In genomic region chr1:109615879-109616278, GRCh38 we compare ENCODE assay signal across 1 cellular context.
TF ChIP-seq lines count a peak whose summit lies in the region.

No MANE protein-coding gene starts in this region.

TF ChIP-seq in H1, 55 proteins besides CTCF, POLR2A, EP300 and RAD21:
- no peak for TF ChIP-seq RBBP5 (IDR thresholded peaks at IDR 0.05; ENCODE audit: borderline replicate concordance, low read depth, low read length)
- TF ChIP-seq CHD2 (IDR thresholded peaks at IDR 0.05; ENCODE audit: low read length), result no peak
- TF ChIP-seq EZH2 (IDR thresholded peaks at IDR 0.05; ENCODE audit: low read depth, low read length, severe bottlenecking), result no peak
- no peak for TF ChIP-seq FOSL1 (IDR thresholded peaks at IDR 0.05; ENCODE audit: insufficient read depth, low read depth, low read length)
- no peak for TF ChIP-seq POU5F1 (IDR thresholded peaks at IDR 0.05; ENCODE audit: low read depth, low read length)
- TF ChIP-seq MAX (IDR thresholded peaks at IDR 0.05), result no peak
- no peak for TF ChIP-seq RXRA (IDR thresholded peaks at IDR 0.05; ENCODE audit: insufficient read depth, low read depth, low read length)
- TF ChIP-seq BCL11A (IDR thresholded peaks at IDR 0.05; ENCODE audit: low read depth in 2 of 2, low read length in 2 of 2), result no peak
- no peak for TF ChIP-seq SUZ12 (IDR thresholded peaks at IDR 0.05; ENCODE audit: low read length)
- no peak for TF ChIP-seq MAFK (IDR thresholded peaks at IDR 0.05; ENCODE audit: low read depth, low read length)
- TF ChIP-seq CHD7 (IDR thresholded peaks at IDR 0.05; ENCODE audit: insufficient replicate concordance, low read length), result no peak
- TF ChIP-seq NRF1 (IDR thresholded peaks at IDR 0.05; ENCODE audit: low read depth, low read length), result no peak
- TF ChIP-seq BACH1 (IDR thresholded peaks at IDR 0.05; ENCODE audit: low read length), result no peak
- no peak for TF ChIP-seq RFX5 (IDR thresholded peaks at IDR 0.05; ENCODE audit: borderline replicate concordance, low read depth, low read length)
- no peak for TF ChIP-seq CHD1 (IDR thresholded peaks at IDR 0.05; ENCODE audit: low read depth, low read length)
- TF ChIP-seq POLR2AphosphoS5 (IDR thresholded peaks at IDR 0.05; ENCODE audit: low read depth, low read length), result no peak
